1 cellular context compared by ENCODE assay signal in genomic region chr1:182888736-182889531, GRCh38.
TF ChIP-seq lines count a peak whose summit lies in the region.

No MANE protein-coding gene starts in this region.

TF ChIP-seq in H1, 55 proteins besides CTCF, POLR2A, EP300 and RAD21:
- TF ChIP-seq POLR2AphosphoS5 (IDR thresholded peaks at IDR 0.05; ENCODE audit: low read depth, low read length) (0 out of 2 replicates have a peak, but pooled peaks have one; percentile 10), CEBPB (IDR thresholded peaks at IDR 0.05; ENCODE audit: low read depth, low read length) (no peak), JUND (IDR thresholded peaks at IDR 0.05; ENCODE audit: low read length) (no peak), ATF3 (IDR thresholded peaks at IDR 0.05; ENCODE audit: insufficient read depth, low read depth, low read length) (no peak)
